ENCODE assay signal across 8 cellular contexts in genomic region chr3:180601688-180602666, GRCh38. TPM values are rescaled to one million over a fixed set of nuclear protein-coding genes. Genes with fewer than 3 reads are reported as not detected.
DNase-seq lines count a peak whose midpoint lies in the region; ATAC-seq and TF ChIP-seq lines count a peak whose summit lies in the region.

Gene TTC14 (plus strand): TSS chr3:180602163. CDS start chr3:180602262, 99 bp downstream.

- CTCF ChIA-PET in Caco-2 (lab: Charles Lee), result no interaction called here
- CTCF ChIA-PET in activated CD8-positive, alpha-beta memory T cell treated with anti-CD3 and anti-CD28 coated beads, Interleukin-2, amount 10 ng/mL, durations not matched to agents 7 days and 5 days (lab: Charles Lee), result interaction anchor here (0.8 to 2.1 kb wide), 6 partner anchors 14 to 1534 kb away, joined by 3 to 7 read pairs (median 4); no protein-coding TSS in a partner anchor

- no peaks in the 10 kb centered on the region for H3K9me3 ChIP-seq in Caco-2

- POLR2A ChIA-PET in Caco-2 (lab: Charles Lee), result interaction anchor here (0.6 kb wide), 2 partner anchors 272 to 694 kb away, joined by 3 read pairs; no protein-coding TSS in a partner anchor

- H3K4me3 Mint-ChIP-seq in Caco-2 (ENCODE audit: unreplicated experiment), result peak within 1 kb of the TSS; percentile 95
- H3K4me3 Mint-ChIP-seq in activated CD8-positive, alpha-beta memory T cell treated with anti-CD3 and anti-CD28 coated beads, Interleukin-2, amount 10 ng/mL, durations not matched to agents 7 days and 5 days, result peak within 1 kb of the TSS; percentile 99

- peaks cover 3% of the 10 kb centered on the region for H3K27me3 Mint-ChIP-seq in Caco-2 (ENCODE audit: insufficient read depth, unreplicated experiment)
- H3K27me3 Mint-ChIP-seq in activated CD8-positive, alpha-beta memory T cell treated with anti-CD3 and anti-CD28 coated beads, Interleukin-2, amount 10 ng/mL, durations not matched to agents 7 days and 5 days, result peaks cover 10% of the 10 kb centered on the region

- intact Hi-C loops in Caco-2 (cut with micrococcal nuclease; ENCODE audit: unreplicated experiment), result loop anchor here (2.0 kb wide), 1 partner anchor 77 kb away; the partner anchor contains the start of gene CCDC39

- peak in 1 of 2 experiments; percentile 11 for TF ChIP-seq CTCF in Caco-2 (IDR thresholded peaks at IDR 0.05; ENCODE audit: insufficient read depth in 1 of 2, low read depth in 1 of 2, low read length in 1 of 2, severe bottlenecking in 1 of 2, unreplicated experiment in 1 of 2)

- H3K4me3 ChIP-seq in Caco-2 (ENCODE audit: low read depth, low read length), result peak within 1 kb of the TSS; percentile 65

- peaks cover 6% of the 10 kb centered on the region; the same call in 1 of the 2 replicates for H3K4me1 ChIP-seq in Caco-2

- in situ Hi-C loops in endometrial microvascular endothelial cells (cut with HindIII; ENCODE audit: inconsistent ontology term, low pct_unique_long_range_greater_than_20kb, low sequenced_read_pairs), result no loop called here

- peak; percentile 98 for ATAC-seq in GM21360 (IDR thresholded peaks at IDR 0.05; ENCODE audit: unreplicated experiment)
- peak; percentile 96 for ATAC-seq in activated CD8-positive, alpha-beta memory T cell treated with anti-CD3 and anti-CD28 coated beads, Interleukin-2, amount 10 ng/mL, durations not matched to agents 7 days and 5 days

- H3K36me3 Mint-ChIP-seq in Caco-2 (ENCODE audit: insufficient read depth, unreplicated experiment), result peaks cover 22% of the 10 kb centered on the region
- H3K36me3 Mint-ChIP-seq in activated CD8-positive, alpha-beta memory T cell treated with anti-CD3 and anti-CD28 coated beads, Interleukin-2, amount 10 ng/mL, durations not matched to agents 7 days and 5 days, result peaks cover 40% of the 10 kb centered on the region

- no peaks in the 10 kb centered on the region for H3K4me1 Mint-ChIP-seq in Caco-2 (ENCODE audit: low read depth, unreplicated experiment)
- H3K4me1 Mint-ChIP-seq in activated CD8-positive, alpha-beta memory T cell treated with anti-CD3 and anti-CD28 coated beads, Interleukin-2, amount 10 ng/mL, durations not matched to agents 7 days and 5 days, result peaks cover 31% of the 10 kb centered on the region

- no peaks in the 10 kb centered on the region for H3K9me3 Mint-ChIP-seq in Caco-2 (ENCODE audit: unreplicated experiment)
- no peaks in the 10 kb centered on the region for H3K9me3 Mint-ChIP-seq in activated CD8-positive, alpha-beta memory T cell treated with anti-CD3 and anti-CD28 coated beads, Interleukin-2, amount 10 ng/mL, durations not matched to agents 7 days and 5 days (ENCODE audit: low read depth)

- no peaks in the 10 kb centered on the region for H3K27me3 ChIP-seq in Caco-2 (replicated peaks; ENCODE audit: control insufficient read depth, insufficient read depth, low read length)

- peak; percentile 92 to 93 for DNase-seq in Caco-2
- DNase-seq in HT1080 (ENCODE audit: low read depth), result peak; percentile 98
- peak; percentile 99 for DNase-seq in NOMO-1 treated with dmso at 0.1 percent for 144 hours (lab: John Stamatoyannopoulos, UW; ENCODE audit: unreplicated experiment)
- DNase-seq in activated CD8-positive, alpha-beta memory T cell treated with anti-CD3 and anti-CD28 coated beads, Interleukin-2, amount 10 ng/mL, durations not matched to agents 7 days and 5 days, result peak; percentile 97
- DNase-seq in mesenteric fat pad (ENCODE audit: low spot score), result peak; percentile 95
- peak; percentile 72 for DNase-seq in stimulated activated CD8-positive, alpha-beta memory T cell treated with anti-CD3 and anti-CD28 coated beads, Interleukin-15, amount 100 ng/mL, for 24 hours (ENCODE audit: low read depth)

- H3K36me3 ChIP-seq in Caco-2 (ENCODE audit: control insufficient read depth, insufficient read depth, low read length), result no peaks in the 10 kb centered on the region

- BruUV-seq in Caco-2 (replicated peaks; lab: Mats Ljungman, UMichigan), result no TSS peak

- H3K27ac Mint-ChIP-seq in Caco-2 (ENCODE audit: unreplicated experiment), result peak within 1 kb of the TSS; percentile 91
- H3K27ac Mint-ChIP-seq in activated CD8-positive, alpha-beta memory T cell treated with anti-CD3 and anti-CD28 coated beads, Interleukin-2, amount 10 ng/mL, durations not matched to agents 7 days and 5 days, result peak within 1 kb of the TSS; percentile 98

RNA-seq across cellular contexts. Expression of gene TTC14, which starts in this region (rescaled TPM):
- total RNA-seq in Caco-2 (2022) (30.6 and 39.7 TPM in 2 replicates), endometrial microvascular endothelial cells (ENCODE audit: inconsistent ontology term) (18.5 TPM), mesenteric fat pad (26.8 TPM)
- 31.2 and 56.6 TPM in 2 replicates for total RNA-seq in HT1080 (2014; rRNA removed; shearing (Covaris generic))
- polyA plus RNA-seq in HT1080 (2015; cell fraction: cytosol; rRNA removed), result 8.5 and 11.8 TPM in 2 replicates
- 303 and 385 TPM in 2 replicates for polyA plus RNA-seq in HT1080 (2015; cell fraction: nucleus; rRNA removed)
- total RNA-seq in activated CD8-positive, alpha-beta memory T cell treated with anti-CD3 and anti-CD28 coated beads, Interleukin-2, amount 10 ng/mL, durations not matched to agents 7 days and 5 days, result 10 to 100 TPM; 60.4 to 91.3 TPM

Comparison
In these comparisons a context has a peak if more than half of its experiments do, and no peak if none do; other contexts are left out.
1. Peak in every context shown above with its lines: DNase-seq, ATAC-seq and H3K4me3 ChIP-seq.